1 cellular context compared by ENCODE assay signal in the genomic region with DNA sequence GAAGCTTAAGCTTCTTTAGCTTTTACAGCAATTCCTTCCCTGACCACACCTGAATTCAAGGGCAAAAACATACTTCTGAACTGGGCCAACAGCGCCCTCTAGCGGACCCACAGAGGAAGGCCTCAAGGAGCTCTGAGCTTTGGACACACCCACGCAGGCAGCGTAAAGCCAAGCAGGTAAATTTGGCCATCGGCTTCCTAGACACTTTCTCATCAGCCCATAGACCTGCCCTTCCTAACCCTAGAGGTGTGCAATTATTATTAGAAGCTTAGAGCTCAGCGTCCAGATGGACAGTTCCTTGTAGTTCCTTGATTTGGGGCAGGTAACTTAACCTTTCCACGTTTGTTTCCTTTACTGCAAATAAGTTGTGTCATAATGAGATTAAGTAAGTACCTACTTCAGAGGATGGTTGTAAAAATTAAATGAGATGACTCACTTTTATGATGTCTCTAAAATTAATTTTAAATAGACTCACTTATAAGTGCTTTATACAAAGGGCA.
TF ChIP-seq lines count a peak whose summit lies in the region.

No MANE protein-coding gene starts in this region.

TF ChIP-seq in K562, 482 proteins besides CTCF, POLR2A, EP300 and RAD21 (continued from another document):
- TF ChIP-seq ZNF589 (CRISPR knock-in tag; IDR thresholded peaks at IDR 0.05; ENCODE audit: low read depth) (no peak), NR2F6 (CRISPR knock-in tag; IDR thresholded peaks at IDR 0.05) (no peak), PRMT5 (CRISPR knock-in tag; IDR thresholded peaks at IDR 0.05) (no peak), DEAF1 (CRISPR knock-in tag; IDR thresholded peaks at IDR 0.05) (peak; percentile 45; the same call in 1 of the 2 replicates), DIDO1 (tag; IDR thresholded peaks at IDR 0.05; ENCODE audit: low read depth) (no peak), ZNF668 (CRISPR knock-in tag; IDR thresholded peaks at IDR 0.05) (no peak), RB1 (IDR thresholded peaks at IDR 0.05; ENCODE audit: low read depth) (0 out of 2 replicates have a peak, but pooled peaks have one; percentile 20), ZBTB7A (IDR thresholded peaks at IDR 0.05; ENCODE audit: borderline replicate concordance, control insufficient read depth, low read depth, low read length) (no peak), CUX1 (CRISPR knock-in tag; IDR thresholded peaks at IDR 0.05) (no peak), ERF (CRISPR knock-in tag; IDR thresholded peaks at IDR 0.05) (no peak), RUNX1 (IDR thresholded peaks at IDR 0.05; ENCODE audit: low read depth) (no peak), ZBTB17 (CRISPR knock-in tag; IDR thresholded peaks at IDR 0.05) (no peak), KLF16 (IDR thresholded peaks at IDR 0.05) (0 out of 2 replicates have a peak, but pooled peaks have one; percentile 19), HDAC3 (IDR thresholded peaks at IDR 0.05; ENCODE audit: borderline replicate concordance, partially characterized antibody) (no peak), RBBP5 (IDR thresholded peaks at IDR 0.05; ENCODE audit: borderline replicate concordance, insufficient read depth, low read length, poor library complexity, severe bottlenecking) (no peak), ZEB2 (IDR thresholded peaks at IDR 0.05) (no peak)
- TF ChIP-seq, protein P1, sequence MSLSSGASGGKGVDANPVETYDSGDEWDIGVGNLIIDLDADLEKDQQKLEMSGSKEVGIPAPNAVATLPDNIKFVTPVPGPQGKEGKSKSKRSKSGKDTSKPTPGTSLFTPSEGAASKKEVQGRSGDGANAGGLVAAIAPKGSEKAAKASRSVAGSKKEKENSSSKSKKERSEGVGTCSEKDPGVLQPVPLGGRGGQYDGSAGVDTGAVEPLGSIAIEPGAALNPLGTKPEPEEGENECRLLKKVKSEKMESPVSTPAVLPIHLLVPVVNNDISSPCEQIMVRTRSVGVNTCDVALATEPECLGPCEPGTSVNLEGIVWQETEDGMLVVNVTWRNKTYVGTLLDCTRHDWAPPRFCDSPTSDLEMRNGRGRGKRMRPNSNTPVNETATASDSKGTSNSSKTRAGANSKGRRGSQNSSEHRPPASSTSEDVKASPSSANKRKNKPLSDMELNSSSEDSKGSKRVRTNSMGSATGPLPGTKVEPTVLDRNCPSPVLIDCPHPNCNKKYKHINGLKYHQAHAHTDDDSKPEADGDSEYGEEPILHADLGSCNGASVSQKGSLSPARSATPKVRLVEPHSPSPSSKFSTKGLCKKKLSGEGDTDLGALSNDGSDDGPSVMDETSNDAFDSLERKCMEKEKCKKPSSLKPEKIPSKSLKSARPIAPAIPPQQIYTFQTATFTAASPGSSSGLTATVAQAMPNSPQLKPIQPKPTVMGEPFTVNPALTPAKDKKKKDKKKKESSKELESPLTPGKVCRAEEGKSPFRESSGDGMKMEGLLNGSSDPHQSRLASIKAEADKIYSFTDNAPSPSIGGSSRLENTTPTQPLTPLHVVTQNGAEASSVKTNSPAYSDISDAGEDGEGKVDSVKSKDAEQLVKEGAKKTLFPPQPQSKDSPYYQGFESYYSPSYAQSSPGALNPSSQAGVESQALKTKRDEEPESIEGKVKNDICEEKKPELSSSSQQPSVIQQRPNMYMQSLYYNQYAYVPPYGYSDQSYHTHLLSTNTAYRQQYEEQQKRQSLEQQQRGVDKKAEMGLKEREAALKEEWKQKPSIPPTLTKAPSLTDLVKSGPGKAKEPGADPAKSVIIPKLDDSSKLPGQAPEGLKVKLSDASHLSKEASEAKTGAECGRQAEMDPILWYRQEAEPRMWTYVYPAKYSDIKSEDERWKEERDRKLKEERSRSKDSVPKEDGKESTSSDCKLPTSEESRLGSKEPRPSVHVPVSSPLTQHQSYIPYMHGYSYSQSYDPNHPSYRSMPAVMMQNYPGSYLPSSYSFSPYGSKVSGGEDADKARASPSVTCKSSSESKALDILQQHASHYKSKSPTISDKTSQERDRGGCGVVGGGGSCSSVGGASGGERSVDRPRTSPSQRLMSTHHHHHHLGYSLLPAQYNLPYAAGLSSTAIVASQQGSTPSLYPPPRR (CRISPR knock-in tag; IDR thresholded peaks at IDR 0.05; ENCODE audit: borderline replicate concordance), result no peak
- TF ChIP-seq, protein P2, sequence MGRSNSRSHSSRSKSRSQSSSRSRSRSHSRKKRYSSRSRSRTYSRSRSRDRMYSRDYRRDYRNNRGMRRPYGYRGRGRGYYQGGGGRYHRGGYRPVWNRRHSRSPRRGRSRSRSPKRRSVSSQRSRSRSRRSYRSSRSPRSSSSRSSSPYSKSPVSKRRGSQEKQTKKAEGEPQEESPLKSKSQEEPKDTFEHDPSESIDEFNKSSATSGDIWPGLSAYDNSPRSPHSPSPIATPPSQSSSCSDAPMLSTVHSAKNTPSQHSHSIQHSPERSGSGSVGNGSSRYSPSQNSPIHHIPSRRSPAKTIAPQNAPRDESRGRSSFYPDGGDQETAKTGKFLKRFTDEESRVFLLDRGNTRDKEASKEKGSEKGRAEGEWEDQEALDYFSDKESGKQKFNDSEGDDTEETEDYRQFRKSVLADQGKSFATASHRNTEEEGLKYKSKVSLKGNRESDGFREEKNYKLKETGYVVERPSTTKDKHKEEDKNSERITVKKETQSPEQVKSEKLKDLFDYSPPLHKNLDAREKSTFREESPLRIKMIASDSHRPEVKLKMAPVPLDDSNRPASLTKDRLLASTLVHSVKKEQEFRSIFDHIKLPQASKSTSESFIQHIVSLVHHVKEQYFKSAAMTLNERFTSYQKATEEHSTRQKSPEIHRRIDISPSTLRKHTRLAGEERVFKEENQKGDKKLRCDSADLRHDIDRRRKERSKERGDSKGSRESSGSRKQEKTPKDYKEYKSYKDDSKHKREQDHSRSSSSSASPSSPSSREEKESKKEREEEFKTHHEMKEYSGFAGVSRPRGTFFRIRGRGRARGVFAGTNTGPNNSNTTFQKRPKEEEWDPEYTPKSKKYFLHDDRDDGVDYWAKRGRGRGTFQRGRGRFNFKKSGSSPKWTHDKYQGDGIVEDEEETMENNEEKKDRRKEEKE (IDR thresholded peaks at IDR 0.05; ENCODE audit: borderline replicate concordance in 1 of 2, control insufficient read depth in 1 of 2, low read depth in 2 of 2, low read length in 1 of 2), result no peak
